8 cellular contexts compared by ENCODE assay signal in the genomic region with DNA sequence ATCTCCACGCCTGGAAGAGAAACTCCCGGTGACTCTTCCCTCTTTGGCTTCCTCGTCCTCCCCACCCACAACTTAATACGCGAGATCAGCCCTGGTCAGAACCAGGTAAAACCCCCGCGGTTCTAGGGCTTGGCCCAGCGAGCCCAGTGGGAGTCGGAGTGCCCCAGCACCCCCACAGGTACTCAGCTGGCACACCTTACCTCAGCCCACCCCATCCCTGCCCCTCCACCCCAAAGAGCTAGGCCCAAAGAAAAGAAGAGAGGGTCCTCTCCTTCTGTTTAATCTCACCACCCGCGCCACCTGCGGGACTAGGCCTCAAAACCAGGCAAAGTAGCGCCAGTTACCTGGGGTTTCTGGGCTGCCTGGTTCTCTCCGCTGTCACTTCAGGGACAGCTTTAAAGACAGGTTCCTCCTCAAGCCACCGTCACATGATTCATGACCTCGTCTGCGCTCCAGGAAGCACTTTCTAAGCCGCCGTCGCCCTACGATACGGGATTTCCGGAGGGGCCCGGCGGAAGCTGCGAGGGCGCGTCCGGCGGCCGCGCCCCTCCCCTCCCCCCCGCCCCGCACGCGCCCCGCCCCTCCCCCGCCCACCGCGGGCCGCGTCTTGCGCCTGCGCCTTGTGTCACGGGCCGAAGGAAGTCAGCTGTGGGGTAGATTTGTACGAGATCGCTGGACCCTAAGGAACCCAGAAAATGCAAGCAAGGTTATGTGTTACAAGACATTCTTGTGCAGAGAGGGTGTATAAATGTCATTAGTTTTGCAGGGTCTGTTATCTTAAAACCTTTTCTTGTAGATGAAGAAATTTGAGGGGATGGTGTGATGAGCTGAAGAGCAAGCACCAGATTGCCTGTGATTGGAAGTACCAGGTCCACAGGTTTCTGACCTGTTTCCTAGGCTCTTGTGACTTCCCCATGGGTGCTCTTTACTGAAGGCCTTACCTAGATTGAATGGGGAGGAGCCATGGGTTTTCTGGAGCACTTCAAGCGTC. TPM values are rescaled to one million over a fixed set of nuclear protein-coding genes. Genes with fewer than 3 reads are reported as not detected.
A peak's percentile ranks its signal among the peaks of the same experiment; 100 is the strongest.
DNase-seq lines count a peak whose midpoint lies in the region; ATAC-seq and TF ChIP-seq lines count a peak whose summit lies in the region.

A gene with protein sequence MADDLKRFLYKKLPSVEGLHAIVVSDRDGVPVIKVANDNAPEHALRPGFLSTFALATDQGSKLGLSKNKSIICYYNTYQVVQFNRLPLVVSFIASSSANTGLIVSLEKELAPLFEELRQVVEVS (minus strand): TSS at position 437 of the 991 bp plus-strand sequence. CDS start 464 bp downstream, outside the sequence.

- DNase-seq in DMS 273 (lab: John Stamatoyannopoulos, UW; ENCODE audit: unreplicated experiment) (peak; percentile 92), OCI-M1 (lab: John Stamatoyannopoulos, UW) (peak; percentile 94), activated T-cell treated with anti-CD3 and anti-CD28 coated beads for 24 hours (ENCODE audit: low read depth) (peak; percentile 85), epithelial cell of esophagus (ENCODE audit: low read depth) (peak; percentile 94), middle frontal gyrus (ENCODE audit: extremely low spot score, low spot score) (peak; percentile 77)
- peak; percentile 79 to 80 for DNase-seq in stimulated activated CD8-positive, alpha-beta memory T cell treated with anti-CD3 and anti-CD28 coated beads, Interleukin-2, amount 100 ng/mL, for 1 hour (ENCODE audit: low read depth in 2 of 2)

- no peak for TF ChIP-seq CTCF in epithelial cell of esophagus (IDR thresholded peaks at IDR 0.05; ENCODE audit: insufficient read depth, low read depth, low read length, missing control alignments)

- ATAC-seq in GM21529 (IDR thresholded peaks at IDR 0.05; ENCODE audit: unreplicated experiment): peak; percentile 100

- no peaks in the 10 kb centered on the region for H3K27me3 Mint-ChIP-seq in IgD-negative memory B cell

- H3K4me3 ChIP-seq in epithelial cell of esophagus (ENCODE audit: low read length): peak within 1 kb of the TSS; percentile 93

- peak within 1 kb of the TSS; percentile 96 to 100 (median 99) for H3K4me3 Mint-ChIP-seq in IgD-negative memory B cell

- peaks cover 5% of the 10 kb centered on the region for H3K36me3 Mint-ChIP-seq in IgD-negative memory B cell

- peaks cover 21 to 26% (median 24%) of the 10 kb centered on the region in 3 donors for H3K4me1 Mint-ChIP-seq in IgD-negative memory B cell

- H3K27ac Mint-ChIP-seq in IgD-negative memory B cell: peak within 1 kb of the TSS; percentile 97 to 99 (median 97)

- no peaks in the 10 kb centered on the region for H3K9me3 Mint-ChIP-seq in IgD-negative memory B cell

RNA-seq across cellular contexts. Expression of the gene that starts here (rescaled TPM):
- polyA plus RNA-seq in IgD-negative memory B cell: 21.3 TPM

Comparison
In these comparisons a context has a peak if more than half of its experiments do, and no peak if none do; other contexts are left out.
1. Peak in every context shown above with its lines: DNase-seq, ATAC-seq and H3K4me3 ChIP-seq.